In the genomic region with DNA sequence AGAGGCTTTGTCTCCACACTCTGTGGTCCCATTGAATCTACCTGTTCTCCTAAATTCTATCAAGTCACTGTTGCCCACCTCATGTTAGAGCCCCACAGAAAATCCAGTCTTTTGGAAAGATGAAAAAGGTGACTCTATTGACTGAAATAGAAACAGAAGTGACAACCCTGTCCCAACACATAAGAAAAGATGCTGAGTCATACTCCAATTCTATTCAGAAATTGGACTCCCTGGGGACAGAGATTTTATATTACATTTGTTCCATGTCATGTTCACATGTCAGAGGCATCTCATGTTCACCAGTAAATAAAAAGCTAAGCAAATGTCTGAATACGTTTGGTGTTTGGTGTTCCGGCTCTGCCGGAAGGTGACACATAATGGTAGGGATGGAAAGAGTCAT, we compare ENCODE assay signal across 1 cellular context.
A peak's percentile ranks its signal among the peaks of the same experiment; 100 is the strongest.
TF ChIP-seq lines count a peak whose summit lies in the region.

No MANE protein-coding gene starts in this region.

TF ChIP-seq in IMR-90, 13 proteins besides CTCF, POLR2A, EP300 and RAD21:
- TF ChIP-seq BHLHE40 (IDR thresholded peaks at IDR 0.05; ENCODE audit: low read depth, low read length) (no peak), NFE2L2 (IDR thresholded peaks at IDR 0.05; ENCODE audit: low read depth, low read length) (peak; percentile 91)
